ENCODE assay signal across 1 cellular context in the genomic region with DNA sequence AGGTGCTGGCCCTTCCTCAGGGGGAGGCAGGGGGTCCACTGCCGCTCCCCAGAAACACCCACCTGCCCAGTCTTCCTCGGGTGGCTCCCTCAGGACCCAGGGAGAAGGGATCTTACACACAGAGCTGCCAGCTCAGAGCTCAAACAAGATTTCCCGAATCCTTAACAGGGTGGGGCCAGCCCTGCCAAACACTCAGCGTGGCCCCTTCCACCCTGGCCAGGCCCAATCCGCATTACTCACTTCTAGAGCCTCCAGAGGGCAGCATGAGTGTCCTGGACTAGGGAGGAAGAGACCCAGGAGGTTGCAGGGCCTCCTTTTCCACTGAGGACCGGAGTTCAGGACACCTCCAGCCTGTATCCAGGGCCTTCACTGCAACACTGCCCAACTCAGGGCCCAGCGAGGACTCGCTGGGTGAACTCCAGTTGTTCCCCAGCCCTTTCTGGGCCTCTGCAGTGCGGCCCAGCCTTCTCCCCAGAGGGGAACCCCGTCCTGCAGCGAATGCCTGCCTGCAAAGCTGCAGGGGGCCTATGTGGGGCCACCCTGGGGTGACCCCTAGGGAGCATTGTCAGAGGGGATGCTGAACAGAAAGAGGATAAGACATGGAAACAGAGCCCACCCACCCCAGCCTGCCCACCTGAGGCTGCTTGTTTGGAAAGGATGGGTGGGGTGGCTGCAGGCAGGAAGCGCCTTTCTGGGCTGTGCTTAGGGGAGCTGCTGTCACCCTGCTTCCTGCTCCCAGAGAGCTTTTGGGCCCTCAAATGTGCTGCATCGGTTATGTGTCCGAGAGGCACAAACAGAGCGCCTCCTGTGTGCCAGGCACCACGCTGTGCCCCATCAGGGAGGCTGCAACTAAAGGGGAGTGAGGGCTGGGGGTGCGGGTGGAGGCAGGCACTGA.
A peak's percentile ranks its signal among the peaks of the same experiment; 100 is the strongest.
TF ChIP-seq lines count a peak whose summit lies in the region.

No MANE protein-coding gene starts in this region.

TF ChIP-seq in A549, 52 proteins besides CTCF, POLR2A, EP300 and RAD21 (continued from another document):
- peak; percentile 70 for TF ChIP-seq SMC3 (IDR thresholded peaks at IDR 0.05)
- no peak for TF ChIP-seq BHLHE40 (IDR thresholded peaks at IDR 0.05; ENCODE audit: low read depth, low read length)
- TF ChIP-seq CHD4 (IDR thresholded peaks at IDR 0.05; ENCODE audit: borderline replicate concordance) = no peak
